Comparison of ENCODE assay signal across 9 cellular contexts in the genomic region with DNA sequence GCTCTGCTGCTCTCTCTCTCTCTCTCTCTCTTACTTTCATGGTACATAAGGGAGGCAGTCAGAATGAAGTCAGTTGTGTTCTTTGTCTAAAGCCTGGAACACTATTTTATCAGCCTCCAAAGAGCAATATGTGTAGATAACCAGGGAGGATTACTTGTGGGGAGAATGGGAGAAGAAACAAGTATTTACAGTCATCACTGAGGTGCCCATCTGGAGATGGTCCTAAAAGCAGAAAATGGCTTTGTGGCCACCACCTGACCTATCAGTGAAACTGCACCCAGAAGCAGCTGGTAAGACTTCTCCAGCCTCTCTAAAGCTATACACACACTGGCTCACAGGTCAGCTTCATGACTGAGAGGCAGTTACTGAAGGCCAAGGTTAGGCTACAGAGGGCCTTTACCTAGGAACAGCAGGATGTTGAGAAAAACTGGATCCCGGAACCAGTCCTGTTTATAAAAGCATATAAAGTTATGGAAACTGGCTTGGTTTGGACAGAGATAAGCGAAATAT.
DNase-seq lines count a peak whose midpoint lies in the region; ATAC-seq, FAIRE-seq and TF ChIP-seq lines count a peak whose summit lies in the region.
"Had no signal": no experiment of that assay in that cellular context is flagged by ENCODE, and none has a peak within 500 bp of the region (broad histone marks: within the 10 kb centered on the region; RNA-seq: fewer than 3 reads in every experiment).

No MANE protein-coding gene starts in this region.

- H3K9me3 Mint-ChIP-seq in Calu3 (ENCODE audit: low read depth, unreplicated experiment) = no peaks in the 10 kb centered on the region
- H3K9me3 Mint-ChIP-seq in neural crest cell = no peaks in the 10 kb centered on the region

- H3K79me2 ChIP-seq in PC-3 (ENCODE audit: low read length) = peaks cover 25% of the 10 kb centered on the region

- TF ChIP-seq CTCF in Calu3 (IDR thresholded peaks at IDR 0.05; ENCODE audit: unreplicated experiment) = peak; percentile 36
- TF ChIP-seq CTCF in PC-3 (conservative IDR thresholded peaks at IDR 0.05; ENCODE audit: low read depth, low read length) = peak; percentile 62
- TF ChIP-seq CTCF in epithelial cell of proximal tubule (conservative IDR thresholded peaks at IDR 0.05; ENCODE audit: low read depth, low read length) = peak; percentile 52
- peak; percentile 54 for TF ChIP-seq CTCF in neural crest cell (conservative IDR thresholded peaks at IDR 0.05)
- no peak for TF ChIP-seq CTCF in colonic mucosa (IDR thresholded peaks at IDR 0.05)

- no peaks in the 10 kb centered on the region for H3K36me3 Mint-ChIP-seq in Calu3 (ENCODE audit: insufficient read depth, unreplicated experiment)
- H3K36me3 Mint-ChIP-seq in neural crest cell (ENCODE audit: low read depth) = no peaks in the 10 kb centered on the region

- no peaks in the 10 kb centered on the region for H3K27me3 ChIP-seq in PC-3 (ENCODE audit: low read length)
- H3K27me3 ChIP-seq in colonic mucosa = no peaks in the 10 kb centered on the region
- H3K27me3 ChIP-seq: SJSA1 had no signal

- H3K9me2 ChIP-seq in PC-3 (replicated peaks; ENCODE audit: low read length) = no peaks in the 10 kb centered on the region

- peak; percentile 26 for DNase-seq in Calu3
- DNase-seq in GM19239 (ENCODE audit: insufficient read length, low spot score) = peak; percentile 27
- peak; percentile 49 for DNase-seq in PC-3
- DNase-seq in epithelial cell of proximal tubule (ENCODE audit: low read depth) = no peak
- DNase-seq in neural crest cell (ENCODE audit: low read depth, low spot score) = no peak
- no peak for DNase-seq in occipital lobe (lab: John Stamatoyannopoulos, UW)
- DNase-seq in colonic mucosa = no peak

- POLR2A ChIA-PET in PC-3 (lab: Charles Lee; ENCODE audit: unreplicated experiment) = interaction anchor here (0.5 to 0.6 kb wide), 2 partner anchors 64 to 65 kb away, joined by 3 to 4 read pairs; no protein-coding TSS in a partner anchor

- no peak overlapping the region for H3K27ac ChIP-seq in PC-3 (ENCODE audit: low read length)
- H3K27ac ChIP-seq in colonic mucosa = no peak overlapping the region
- H3K27ac ChIP-seq: SJSA1 had no signal

- no peaks in the 10 kb centered on the region for H4K20me1 ChIP-seq in PC-3 (ENCODE audit: low read length)

- no peak overlapping the region for H3K4me3 Mint-ChIP-seq in Calu3 (ENCODE audit: low read depth, unreplicated experiment)
- no peak overlapping the region for H3K4me3 Mint-ChIP-seq in neural crest cell

- H3K4me1 Mint-ChIP-seq in Calu3 (ENCODE audit: low read depth, unreplicated experiment) (peaks cover 25% of the 10 kb centered on the region), neural crest cell (peaks cover 49% of the 10 kb centered on the region)

- H3F3A ChIP-seq in PC-3 (ENCODE audit: low read length, unreplicated experiment) = peaks cover 13% of the 10 kb centered on the region

- BruUV-seq in Calu3 (replicated peaks; lab: Mats Ljungman, UMichigan) (no TSS peak), PC-3 (replicated peaks; lab: Mats Ljungman, UMichigan) (no TSS peak)

- H3K4me1 ChIP-seq in PC-3 (ENCODE audit: insufficient read depth, low read length) (peaks cover 42% of the 10 kb centered on the region), colonic mucosa (peaks cover 6% of the 10 kb centered on the region)

- no peak overlapping the region for H3K27ac Mint-ChIP-seq in Calu3 (ENCODE audit: unreplicated experiment)
- H3K27ac Mint-ChIP-seq in neural crest cell (ENCODE audit: unreplicated experiment) = no peak overlapping the region

- H2AFZ ChIP-seq in PC-3 (ENCODE audit: low read length) = no peak overlapping the region

- no peak overlapping the region for H3K4me2 ChIP-seq in PC-3 (ENCODE audit: low read length)

- H3K27me3 Mint-ChIP-seq in Calu3 (ENCODE audit: unreplicated experiment) (no peaks in the 10 kb centered on the region), neural crest cell (ENCODE audit: low read depth) (no peaks in the 10 kb centered on the region)

- ATAC-seq in HG03280 (IDR thresholded peaks at IDR 0.05; ENCODE audit: unreplicated experiment) = peak; percentile 91
- peak; percentile 36 for ATAC-seq in PC-3

- H3K36me3 ChIP-seq in PC-3 (ENCODE audit: low read depth, low read length) (no peaks in the 10 kb centered on the region), colonic mucosa (no peaks in the 10 kb centered on the region)
- H3K36me3 ChIP-seq: SJSA1 had no signal

- H3K9ac ChIP-seq in PC-3 (ENCODE audit: low read length) (no peak overlapping the region), colonic mucosa (ENCODE audit: low read depth in 2 of 2, low read length in 2 of 2) (no peak overlapping the region)

- H3K9me3 ChIP-seq in PC-3 (ENCODE audit: low read length) (no peaks in the 10 kb centered on the region), colonic mucosa (no peaks in the 10 kb centered on the region)
- H3K9me3 ChIP-seq: SJSA1 had no signal

- intact Hi-C loops in Calu3 (cut with micrococcal nuclease; ENCODE audit: unreplicated experiment) (loop anchor here (5.0 kb wide), 1 partner anchor 108 kb away; no protein-coding TSS in a partner anchor), PC-3 (cut with micrococcal nuclease) (loop anchor here (5.0 to 10.0 kb wide), 3 partner anchors 37 to 468 kb away; no protein-coding TSS in a partner anchor), colonic mucosa (cut with DNase I) (no loop called here)

- CTCF ChIA-PET in Calu3 (lab: Charles Lee) = interaction anchor here (0.6 to 1.2 kb wide), 2 partner anchors 28 to 63 kb away, joined by 4 read pairs; no protein-coding TSS in a partner anchor
- CTCF ChIA-PET in PC-3 (lab: Charles Lee) = interaction anchor here (0.6 to 1.4 kb wide), 3 partner anchors 29 to 106 kb away, joined by 3 to 5 read pairs (median 3); no protein-coding TSS in a partner anchor

- no peak overlapping the region for H3K4me3 ChIP-seq in PC-3 (ENCODE audit: low read length)
- no peak overlapping the region for H3K4me3 ChIP-seq in epithelial cell of proximal tubule (ENCODE audit: low read depth, low read length)
- no peak overlapping the region for H3K4me3 ChIP-seq in colonic mucosa
- H3K4me3 ChIP-seq: SJSA1 had no signal

- peak; percentile 91 for FAIRE-seq in GM19239 (lab: Jason Lieb, UNC)

Comparison
In these comparisons a context has a peak if more than half of its experiments do, and no peak if none do; other contexts are left out.
1. DNase-seq: peak in Calu3 (single experiment), GM19239 (single experiment) and PC-3 (single experiment); none in epithelial cell of proximal tubule (single experiment), neural crest cell (single experiment), occipital lobe (single experiment) and colonic mucosa (single experiment).